In the genomic region with DNA sequence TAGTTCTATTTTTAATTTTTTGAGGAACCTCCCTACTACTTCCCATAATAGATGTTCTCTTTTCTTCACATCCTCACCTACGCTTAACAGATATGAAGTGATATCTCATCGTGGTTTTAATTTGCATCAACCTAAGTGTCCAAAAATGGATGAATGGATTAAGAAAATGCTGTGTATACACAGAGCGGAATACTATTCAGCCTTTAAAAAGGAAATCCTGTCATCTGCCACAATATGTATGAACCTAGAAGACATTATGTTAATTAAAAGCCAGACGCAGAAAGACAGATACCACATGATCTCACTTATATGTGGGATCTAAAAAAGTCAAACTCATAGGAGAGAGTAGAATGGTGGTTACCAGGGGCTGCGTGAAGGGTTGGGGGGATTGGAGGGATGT, we compare ENCODE assay signal across 10 cellular contexts.
"Had no signal": no experiment of that assay in that cellular context is flagged by ENCODE, and none has a peak within 500 bp of the region (broad histone marks: within the 10 kb centered on the region; RNA-seq: fewer than 3 reads in every experiment).

No MANE protein-coding gene starts in this region.

- H2AFZ ChIP-seq: GM23338 had no signal

- H3K4me2 ChIP-seq: GM23338 had no signal

- H3K9me3 Mint-ChIP-seq: GM23338, H9, HFFc6 had no signal

- H3K4me1 Mint-ChIP-seq: GM23338, H9 had no signal

- ATAC-seq: GM23338, HepG2 had no signal

- H3K27ac ChIP-seq: HL-60 had no signal

- DNase-seq: H9, HCEC 1CT, HFFc6, KG1 had no signal

- FAIRE-seq: H1, H54, HepG2 had no signal

- H3K27ac Mint-ChIP-seq: GM23338, H9, HFFc6, IgD-negative memory B cell had no signal

- H3K4me3 ChIP-seq: GM23338 had no signal

- H3K4me3 Mint-ChIP-seq: GM23338, H9, HFFc6, IgD-negative memory B cell had no signal

- H3K27me3 Mint-ChIP-seq: IgD-negative memory B cell had no signal
